ENCODE assay signal across 3 cellular contexts in the genomic region with DNA sequence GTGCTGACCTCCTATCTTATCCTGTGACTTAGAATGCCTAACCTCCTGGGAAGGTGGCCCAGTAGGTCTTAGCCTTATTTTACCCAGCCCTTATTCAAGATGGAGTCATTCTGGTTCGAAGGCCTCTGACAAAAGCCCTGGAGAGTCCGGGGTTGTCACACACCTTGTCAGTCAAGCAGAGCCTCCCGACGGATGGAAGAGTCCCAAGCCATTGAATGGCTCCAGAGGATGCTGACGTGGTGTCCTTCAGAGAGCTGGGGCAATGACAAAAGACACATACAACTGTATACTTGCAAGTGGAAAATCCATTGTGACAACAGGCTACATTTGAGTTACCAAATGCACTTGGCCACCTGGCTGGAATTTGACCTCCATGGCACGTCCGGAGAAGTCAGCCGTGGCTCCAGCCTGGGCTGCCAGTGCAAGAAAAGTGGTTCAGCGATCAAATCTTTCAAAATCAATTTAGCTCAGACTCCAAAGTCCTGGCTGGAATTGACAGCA.
TF ChIP-seq lines count a peak whose summit lies in the region.

No MANE protein-coding gene starts in this region.

TF ChIP-seq in GM23338, 12 proteins besides CTCF, POLR2A, EP300 and RAD21 (continued from another document):
- TF ChIP-seq, protein P1, sequence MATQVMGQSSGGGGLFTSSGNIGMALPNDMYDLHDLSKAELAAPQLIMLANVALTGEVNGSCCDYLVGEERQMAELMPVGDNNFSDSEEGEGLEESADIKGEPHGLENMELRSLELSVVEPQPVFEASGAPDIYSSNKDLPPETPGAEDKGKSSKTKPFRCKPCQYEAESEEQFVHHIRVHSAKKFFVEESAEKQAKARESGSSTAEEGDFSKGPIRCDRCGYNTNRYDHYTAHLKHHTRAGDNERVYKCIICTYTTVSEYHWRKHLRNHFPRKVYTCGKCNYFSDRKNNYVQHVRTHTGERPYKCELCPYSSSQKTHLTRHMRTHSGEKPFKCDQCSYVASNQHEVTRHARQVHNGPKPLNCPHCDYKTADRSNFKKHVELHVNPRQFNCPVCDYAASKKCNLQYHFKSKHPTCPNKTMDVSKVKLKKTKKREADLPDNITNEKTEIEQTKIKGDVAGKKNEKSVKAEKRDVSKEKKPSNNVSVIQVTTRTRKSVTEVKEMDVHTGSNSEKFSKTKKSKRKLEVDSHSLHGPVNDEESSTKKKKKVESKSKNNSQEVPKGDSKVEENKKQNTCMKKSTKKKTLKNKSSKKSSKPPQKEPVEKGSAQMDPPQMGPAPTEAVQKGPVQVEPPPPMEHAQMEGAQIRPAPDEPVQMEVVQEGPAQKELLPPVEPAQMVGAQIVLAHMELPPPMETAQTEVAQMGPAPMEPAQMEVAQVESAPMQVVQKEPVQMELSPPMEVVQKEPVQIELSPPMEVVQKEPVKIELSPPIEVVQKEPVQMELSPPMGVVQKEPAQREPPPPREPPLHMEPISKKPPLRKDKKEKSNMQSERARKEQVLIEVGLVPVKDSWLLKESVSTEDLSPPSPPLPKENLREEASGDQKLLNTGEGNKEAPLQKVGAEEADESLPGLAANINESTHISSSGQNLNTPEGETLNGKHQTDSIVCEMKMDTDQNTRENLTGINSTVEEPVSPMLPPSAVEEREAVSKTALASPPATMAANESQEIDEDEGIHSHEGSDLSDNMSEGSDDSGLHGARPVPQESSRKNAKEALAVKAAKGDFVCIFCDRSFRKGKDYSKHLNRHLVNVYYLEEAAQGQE (IDR thresholded peaks at IDR 0.05; ENCODE audit: unreplicated experiment) = no peak
- TF ChIP-seq CREB1 (CRISPR knock-in tag; IDR thresholded peaks at IDR 0.05; ENCODE audit: low read depth) (no peak), ZNF331 (CRISPR knock-in tag; IDR thresholded peaks at IDR 0.05; ENCODE audit: low read depth) (no peak), EZH2 (IDR thresholded peaks at IDR 0.05; ENCODE audit: low read depth, unreplicated experiment) (no peak), JUNB (IDR thresholded peaks at IDR 0.05; ENCODE audit: unreplicated experiment) (no peak), NANOG (IDR thresholded peaks at IDR 0.05; ENCODE audit: borderline replicate concordance) (no peak), EZH2phosphoT487 (IDR thresholded peaks at IDR 0.05; ENCODE audit: unreplicated experiment) (no peak), POLR2AphosphoS5 (IDR thresholded peaks at IDR 0.05; ENCODE audit: low read depth) (no peak), ZNF114 (CRISPR knock-in tag; IDR thresholded peaks at IDR 0.05) (no peak)

TF ChIP-seq in K562, 482 proteins besides CTCF, POLR2A, EP300 and RAD21 (continued from another document and continues in another):
- TF ChIP-seq, protein P2, sequence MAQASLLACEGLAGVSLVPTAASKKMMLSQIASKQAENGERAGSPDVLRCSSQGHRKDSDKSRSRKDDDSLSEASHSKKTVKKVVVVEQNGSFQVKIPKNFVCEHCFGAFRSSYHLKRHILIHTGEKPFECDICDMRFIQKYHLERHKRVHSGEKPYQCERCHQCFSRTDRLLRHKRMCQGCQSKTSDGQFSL (CRISPR knock-in tag; IDR thresholded peaks at IDR 0.05) = no peak
- TF ChIP-seq, protein P2 (tag; IDR thresholded peaks at IDR 0.05) = peak in 1 of 2 experiments; percentile 71; a peak in 1 of 4 replicates
- TF ChIP-seq, protein P3, sequence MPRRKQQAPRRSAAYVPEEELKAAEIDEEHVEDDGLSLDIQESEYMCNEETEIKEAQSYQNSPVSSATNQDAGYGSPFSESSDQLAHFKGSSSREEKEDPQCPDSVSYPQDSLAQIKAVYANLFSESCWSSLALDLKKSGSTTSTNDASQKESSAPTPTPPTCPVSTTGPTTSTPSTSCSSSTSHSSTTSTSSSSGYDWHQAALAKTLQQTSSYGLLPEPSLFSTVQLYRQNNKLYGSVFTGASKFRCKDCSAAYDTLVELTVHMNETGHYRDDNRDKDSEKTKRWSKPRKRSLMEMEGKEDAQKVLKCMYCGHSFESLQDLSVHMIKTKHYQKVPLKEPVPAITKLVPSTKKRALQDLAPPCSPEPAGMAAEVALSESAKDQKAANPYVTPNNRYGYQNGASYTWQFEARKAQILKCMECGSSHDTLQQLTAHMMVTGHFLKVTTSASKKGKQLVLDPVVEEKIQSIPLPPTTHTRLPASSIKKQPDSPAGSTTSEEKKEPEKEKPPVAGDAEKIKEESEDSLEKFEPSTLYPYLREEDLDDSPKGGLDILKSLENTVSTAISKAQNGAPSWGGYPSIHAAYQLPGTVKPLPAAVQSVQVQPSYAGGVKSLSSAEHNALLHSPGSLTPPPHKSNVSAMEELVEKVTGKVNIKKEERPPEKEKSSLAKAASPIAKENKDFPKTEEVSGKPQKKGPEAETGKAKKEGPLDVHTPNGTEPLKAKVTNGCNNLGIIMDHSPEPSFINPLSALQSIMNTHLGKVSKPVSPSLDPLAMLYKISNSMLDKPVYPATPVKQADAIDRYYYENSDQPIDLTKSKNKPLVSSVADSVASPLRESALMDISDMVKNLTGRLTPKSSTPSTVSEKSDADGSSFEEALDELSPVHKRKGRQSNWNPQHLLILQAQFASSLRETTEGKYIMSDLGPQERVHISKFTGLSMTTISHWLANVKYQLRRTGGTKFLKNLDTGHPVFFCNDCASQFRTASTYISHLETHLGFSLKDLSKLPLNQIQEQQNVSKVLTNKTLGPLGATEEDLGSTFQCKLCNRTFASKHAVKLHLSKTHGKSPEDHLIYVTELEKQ (CRISPR knock-in tag; IDR thresholded peaks at IDR 0.05) = peak; percentile 35; the same call in 1 of the 2 replicates
- TF ChIP-seq ZNF785 (CRISPR knock-in tag; IDR thresholded peaks at IDR 0.05) = no peak
- TF ChIP-seq MTA1 (IDR thresholded peaks at IDR 0.05; ENCODE audit: borderline replicate concordance) = no peak
- no peak for TF ChIP-seq RB1 (IDR thresholded peaks at IDR 0.05; ENCODE audit: low read depth)
- TF ChIP-seq, protein P4, sequence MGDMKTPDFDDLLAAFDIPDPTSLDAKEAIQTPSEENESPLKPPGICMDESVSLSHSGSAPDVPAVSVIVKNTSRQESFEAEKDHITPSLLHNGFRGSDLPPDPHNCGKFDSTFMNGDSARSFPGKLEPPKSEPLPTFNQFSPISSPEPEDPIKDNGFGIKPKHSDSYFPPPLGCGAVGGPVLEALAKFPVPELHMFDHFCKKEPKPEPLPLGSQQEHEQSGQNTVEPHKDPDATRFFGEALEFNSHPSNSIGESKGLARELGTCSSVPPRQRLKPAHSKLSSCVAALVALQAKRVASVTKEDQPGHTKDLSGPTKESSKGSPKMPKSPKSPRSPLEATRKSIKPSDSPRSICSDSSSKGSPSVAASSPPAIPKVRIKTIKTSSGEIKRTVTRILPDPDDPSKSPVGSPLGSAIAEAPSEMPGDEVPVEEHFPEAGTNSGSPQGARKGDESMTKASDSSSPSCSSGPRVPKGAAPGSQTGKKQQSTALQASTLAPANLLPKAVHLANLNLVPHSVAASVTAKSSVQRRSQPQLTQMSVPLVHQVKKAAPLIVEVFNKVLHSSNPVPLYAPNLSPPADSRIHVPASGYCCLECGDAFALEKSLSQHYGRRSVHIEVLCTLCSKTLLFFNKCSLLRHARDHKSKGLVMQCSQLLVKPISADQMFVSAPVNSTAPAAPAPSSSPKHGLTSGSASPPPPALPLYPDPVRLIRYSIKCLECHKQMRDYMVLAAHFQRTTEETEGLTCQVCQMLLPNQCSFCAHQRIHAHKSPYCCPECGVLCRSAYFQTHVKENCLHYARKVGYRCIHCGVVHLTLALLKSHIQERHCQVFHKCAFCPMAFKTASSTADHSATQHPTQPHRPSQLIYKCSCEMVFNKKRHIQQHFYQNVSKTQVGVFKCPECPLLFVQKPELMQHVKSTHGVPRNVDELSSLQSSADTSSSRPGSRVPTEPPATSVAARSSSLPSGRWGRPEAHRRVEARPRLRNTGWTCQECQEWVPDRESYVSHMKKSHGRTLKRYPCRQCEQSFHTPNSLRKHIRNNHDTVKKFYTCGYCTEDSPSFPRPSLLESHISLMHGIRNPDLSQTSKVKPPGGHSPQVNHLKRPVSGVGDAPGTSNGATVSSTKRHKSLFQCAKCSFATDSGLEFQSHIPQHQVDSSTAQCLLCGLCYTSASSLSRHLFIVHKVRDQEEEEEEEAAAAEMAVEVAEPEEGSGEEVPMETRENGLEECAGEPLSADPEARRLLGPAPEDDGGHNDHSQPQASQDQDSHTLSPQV (IDR thresholded peaks at IDR 0.05) = 0 out of 2 replicates have a peak, but pooled peaks have one; percentile 22
- peak; percentile 73 for TF ChIP-seq E2F3 (CRISPR knock-in tag; IDR thresholded peaks at IDR 0.05)
- TF ChIP-seq CEBPB (tag; IDR thresholded peaks at IDR 0.05) = no peak
- TF ChIP-seq KLF6 (CRISPR knock-in tag; IDR thresholded peaks at IDR 0.05; ENCODE audit: borderline replicate concordance) = peak; percentile 59; the same call in 1 of the 2 replicates
- TF ChIP-seq ZNF197 (CRISPR knock-in tag; IDR thresholded peaks at IDR 0.05; ENCODE audit: low read depth) = 0 out of 2 replicates have a peak, but pooled peaks have one; percentile 44
- TF ChIP-seq ZNF699 (CRISPR knock-in tag; IDR thresholded peaks at IDR 0.05; ENCODE audit: insufficient replicate concordance) = no peak
- 0 out of 2 replicates have a peak, but pooled peaks have one; percentile 37 for TF ChIP-seq ETV1 (tag; conservative IDR thresholded peaks at IDR 0.05; ENCODE audit: low read depth)

TF ChIP-seq in HepG2, 621 proteins besides CTCF, POLR2A, EP300 and RAD21 (continued from another document and continues in another):
- TF ChIP-seq, protein P5, sequence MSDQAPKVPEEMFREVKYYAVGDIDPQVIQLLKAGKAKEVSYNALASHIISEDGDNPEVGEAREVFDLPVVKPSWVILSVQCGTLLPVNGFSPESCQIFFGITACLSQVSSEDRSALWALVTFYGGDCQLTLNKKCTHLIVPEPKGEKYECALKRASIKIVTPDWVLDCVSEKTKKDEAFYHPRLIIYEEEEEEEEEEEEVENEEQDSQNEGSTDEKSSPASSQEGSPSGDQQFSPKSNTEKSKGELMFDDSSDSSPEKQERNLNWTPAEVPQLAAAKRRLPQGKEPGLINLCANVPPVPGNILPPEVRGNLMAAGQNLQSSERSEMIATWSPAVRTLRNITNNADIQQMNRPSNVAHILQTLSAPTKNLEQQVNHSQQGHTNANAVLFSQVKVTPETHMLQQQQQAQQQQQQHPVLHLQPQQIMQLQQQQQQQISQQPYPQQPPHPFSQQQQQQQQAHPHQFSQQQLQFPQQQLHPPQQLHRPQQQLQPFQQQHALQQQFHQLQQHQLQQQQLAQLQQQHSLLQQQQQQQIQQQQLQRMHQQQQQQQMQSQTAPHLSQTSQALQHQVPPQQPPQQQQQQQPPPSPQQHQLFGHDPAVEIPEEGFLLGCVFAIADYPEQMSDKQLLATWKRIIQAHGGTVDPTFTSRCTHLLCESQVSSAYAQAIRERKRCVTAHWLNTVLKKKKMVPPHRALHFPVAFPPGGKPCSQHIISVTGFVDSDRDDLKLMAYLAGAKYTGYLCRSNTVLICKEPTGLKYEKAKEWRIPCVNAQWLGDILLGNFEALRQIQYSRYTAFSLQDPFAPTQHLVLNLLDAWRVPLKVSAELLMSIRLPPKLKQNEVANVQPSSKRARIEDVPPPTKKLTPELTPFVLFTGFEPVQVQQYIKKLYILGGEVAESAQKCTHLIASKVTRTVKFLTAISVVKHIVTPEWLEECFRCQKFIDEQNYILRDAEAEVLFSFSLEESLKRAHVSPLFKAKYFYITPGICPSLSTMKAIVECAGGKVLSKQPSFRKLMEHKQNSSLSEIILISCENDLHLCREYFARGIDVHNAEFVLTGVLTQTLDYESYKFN (CRISPR knock-in tag; conservative IDR thresholded peaks at IDR 0.05) = peak; percentile 61
- TF ChIP-seq CBX5 (CRISPR knock-in tag; IDR thresholded peaks at IDR 0.05; ENCODE audit: borderline replicate concordance) = no peak
- no peak for TF ChIP-seq WIZ (CRISPR knock-in tag; IDR thresholded peaks at IDR 0.05)
- TF ChIP-seq ZBTB21 (CRISPR knock-in tag; IDR thresholded peaks at IDR 0.05) = no peak
- TF ChIP-seq ZNF350 (CRISPR knock-in tag; IDR thresholded peaks at IDR 0.05; ENCODE audit: borderline replicate concordance, low read depth) = no peak
- TF ChIP-seq ETV5 (CRISPR knock-in tag; IDR thresholded peaks at IDR 0.05; ENCODE audit: borderline replicate concordance) = peak; percentile 68; the same call in 1 of the 2 replicates
- no peak for TF ChIP-seq ZNF879 (CRISPR knock-in tag; IDR thresholded peaks at IDR 0.05)
- TF ChIP-seq, protein P6, sequence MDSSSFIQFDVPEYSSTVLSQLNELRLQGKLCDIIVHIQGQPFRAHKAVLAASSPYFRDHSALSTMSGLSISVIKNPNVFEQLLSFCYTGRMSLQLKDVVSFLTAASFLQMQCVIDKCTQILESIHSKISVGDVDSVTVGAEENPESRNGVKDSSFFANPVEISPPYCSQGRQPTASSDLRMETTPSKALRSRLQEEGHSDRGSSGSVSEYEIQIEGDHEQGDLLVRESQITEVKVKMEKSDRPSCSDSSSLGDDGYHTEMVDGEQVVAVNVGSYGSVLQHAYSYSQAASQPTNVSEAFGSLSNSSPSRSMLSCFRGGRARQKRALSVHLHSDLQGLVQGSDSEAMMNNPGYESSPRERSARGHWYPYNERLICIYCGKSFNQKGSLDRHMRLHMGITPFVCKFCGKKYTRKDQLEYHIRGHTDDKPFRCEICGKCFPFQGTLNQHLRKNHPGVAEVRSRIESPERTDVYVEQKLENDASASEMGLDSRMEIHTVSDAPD (CRISPR knock-in tag; IDR thresholded peaks at IDR 0.05) = peak; percentile 65; the same call in 1 of the 2 replicates
- TF ChIP-seq GATAD1 (CRISPR knock-in tag; IDR thresholded peaks at IDR 0.05) = no peak
- TF ChIP-seq, protein P7, sequence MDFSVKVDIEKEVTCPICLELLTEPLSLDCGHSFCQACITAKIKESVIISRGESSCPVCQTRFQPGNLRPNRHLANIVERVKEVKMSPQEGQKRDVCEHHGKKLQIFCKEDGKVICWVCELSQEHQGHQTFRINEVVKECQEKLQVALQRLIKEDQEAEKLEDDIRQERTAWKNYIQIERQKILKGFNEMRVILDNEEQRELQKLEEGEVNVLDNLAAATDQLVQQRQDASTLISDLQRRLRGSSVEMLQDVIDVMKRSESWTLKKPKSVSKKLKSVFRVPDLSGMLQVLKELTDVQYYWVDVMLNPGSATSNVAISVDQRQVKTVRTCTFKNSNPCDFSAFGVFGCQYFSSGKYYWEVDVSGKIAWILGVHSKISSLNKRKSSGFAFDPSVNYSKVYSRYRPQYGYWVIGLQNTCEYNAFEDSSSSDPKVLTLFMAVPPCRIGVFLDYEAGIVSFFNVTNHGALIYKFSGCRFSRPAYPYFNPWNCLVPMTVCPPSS (IDR thresholded peaks at IDR 0.05) = no peak
- TF ChIP-seq, protein P8, sequence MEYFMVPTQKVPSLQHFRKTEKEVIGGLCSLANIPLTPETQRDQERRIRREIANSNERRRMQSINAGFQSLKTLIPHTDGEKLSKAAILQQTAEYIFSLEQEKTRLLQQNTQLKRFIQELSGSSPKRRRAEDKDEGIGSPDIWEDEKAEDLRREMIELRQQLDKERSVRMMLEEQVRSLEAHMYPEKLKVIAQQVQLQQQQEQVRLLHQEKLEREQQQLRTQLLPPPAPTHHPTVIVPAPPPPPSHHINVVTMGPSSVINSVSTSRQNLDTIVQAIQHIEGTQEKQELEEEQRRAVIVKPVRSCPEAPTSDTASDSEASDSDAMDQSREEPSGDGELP (IDR thresholded peaks at IDR 0.05; ENCODE audit: borderline replicate concordance, low read depth) = peak; percentile 36; the same call in 1 of the 2 replicates
- TF ChIP-seq ZBTB1 (CRISPR knock-in tag; IDR thresholded peaks at IDR 0.05; ENCODE audit: borderline replicate concordance) = no peak
- no peak for TF ChIP-seq SRY (CRISPR knock-in tag; IDR thresholded peaks at IDR 0.05)
- no peak for TF ChIP-seq PHF8 (CRISPR knock-in tag; IDR thresholded peaks at IDR 0.05)
